ENCODE assay signal across 1 cellular context in the genomic region with DNA sequence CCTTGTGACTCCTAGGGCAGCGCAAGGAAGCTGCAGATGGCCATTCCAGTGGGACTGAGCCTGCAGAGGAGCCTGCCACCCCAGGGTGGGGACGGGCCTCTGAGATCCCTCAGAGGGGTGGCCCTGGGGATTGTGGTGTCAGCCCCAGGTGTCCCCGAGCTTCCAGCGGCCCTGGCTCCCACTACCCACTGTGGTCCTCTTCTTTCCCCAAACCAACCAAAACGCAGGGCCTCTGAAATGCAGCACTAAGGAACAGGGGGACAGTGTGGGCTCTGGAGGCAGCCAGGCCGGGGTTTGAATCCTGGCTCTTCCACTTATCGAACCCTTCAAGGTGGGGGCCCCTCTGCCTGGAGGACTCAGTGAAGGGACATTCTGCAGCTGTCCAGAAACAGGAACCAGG.
TF ChIP-seq lines count a peak whose summit lies in the region.

No MANE protein-coding gene starts in this region.

TF ChIP-seq in IMR-90, 13 proteins besides CTCF, POLR2A, EP300 and RAD21:
- no peak for TF ChIP-seq NFE2L2 (IDR thresholded peaks at IDR 0.05; ENCODE audit: low read depth, low read length)
- no peak for TF ChIP-seq RFX5 (IDR thresholded peaks at IDR 0.05; ENCODE audit: low read depth, low read length)
- no peak for TF ChIP-seq CHD1 (IDR thresholded peaks at IDR 0.05; ENCODE audit: low read depth, low read length)
- no peak for TF ChIP-seq SMC3 (IDR thresholded peaks at IDR 0.05; ENCODE audit: low read depth, low read length)
- no peak for TF ChIP-seq CEBPB (IDR thresholded peaks at IDR 0.05; ENCODE audit: low read depth, low read length)
- no peak for TF ChIP-seq MXI1 (IDR thresholded peaks at IDR 0.05; ENCODE audit: borderline replicate concordance, low read depth, low read length)
- TF ChIP-seq, protein P1, sequence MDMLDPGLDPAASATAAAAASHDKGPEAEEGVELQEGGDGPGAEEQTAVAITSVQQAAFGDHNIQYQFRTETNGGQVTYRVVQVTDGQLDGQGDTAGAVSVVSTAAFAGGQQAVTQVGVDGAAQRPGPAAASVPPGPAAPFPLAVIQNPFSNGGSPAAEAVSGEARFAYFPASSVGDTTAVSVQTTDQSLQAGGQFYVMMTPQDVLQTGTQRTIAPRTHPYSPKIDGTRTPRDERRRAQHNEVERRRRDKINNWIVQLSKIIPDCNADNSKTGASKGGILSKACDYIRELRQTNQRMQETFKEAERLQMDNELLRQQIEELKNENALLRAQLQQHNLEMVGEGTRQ (IDR thresholded peaks at IDR 0.05; ENCODE audit: low read depth, low read length), result no peak
- no peak for TF ChIP-seq MAFK (IDR thresholded peaks at IDR 0.05; ENCODE audit: low read depth, low read length)
